Comparison of ENCODE assay signal across 19 cellular contexts in the genomic region with DNA sequence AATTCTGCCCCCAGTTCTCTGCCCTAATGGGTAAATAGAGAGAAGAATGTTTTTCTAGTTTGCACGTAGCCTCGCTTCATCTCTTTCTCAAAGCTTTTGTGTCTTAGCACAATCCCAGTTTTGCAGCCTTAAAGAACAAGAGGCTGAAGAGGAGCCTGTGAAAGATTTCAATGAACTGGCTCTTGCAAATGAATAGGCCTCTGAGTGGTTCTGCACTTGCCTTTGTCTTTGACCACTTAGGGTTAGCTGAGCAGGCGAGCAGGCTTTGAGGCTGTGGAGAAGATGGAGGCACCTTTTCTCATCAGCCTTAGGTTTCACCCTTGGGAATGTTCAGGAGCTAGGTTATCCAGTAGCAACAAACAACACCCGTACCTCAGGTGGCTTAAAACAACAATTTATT.
"Had no signal": no experiment of that assay in that cellular context is flagged by ENCODE, and none has a peak within 500 bp of the region (broad histone marks: within the 10 kb centered on the region; RNA-seq: fewer than 3 reads in every experiment).

No MANE protein-coding gene starts in this region.

- H3K27ac ChIP-seq: coronary artery, prostate gland, right lobe of liver, tibial nerve had no signal

- H3K9me3 ChIP-seq: prostate gland, right lobe of liver, tibial nerve had no signal

- DNase-seq: activated B cell treated with CpG ODN at 0.5 μM for 24 hours; activated CD4-positive, alpha-beta T cell treated with anti-CD3 and anti-CD28 coated beads, Interleukin-2, amount 10 ng/mL, durations not matched to agents 7 days and 5 days; activated CD8-positive, alpha-beta memory T cell treated with anti-CD3 and anti-CD28 coated beads for 24 hours; activated naive CD4-positive, alpha-beta T cell treated with anti-CD3 and anti-CD28 coated beads for 36 hours; central memory CD4-positive, alpha-beta T cell; effector CD4-positive, alpha-beta T cell; foreskin melanocyte; immature natural killer cell; left cardiac atrium; naive B cell; occipital lobe; right lobe of liver; T-helper 17 cell had no signal

- H3K4me3 ChIP-seq: coronary artery, lung, prostate gland, right lobe of liver, tibial nerve had no signal

- H3K36me3 ChIP-seq: prostate gland, right lobe of liver, tibial nerve had no signal

- H3K4me1 ChIP-seq: prostate gland, right lobe of liver, tibial nerve had no signal

- ATAC-seq: activated T-helper 17 cell treated with anti-CD3 and anti-CD28 coated beads, Interleukin-2, amount 50 U/mL, for 72 hours; left cardiac atrium; right lobe of liver; stimulated activated memory B cell treated with anti-CD40 and anti-IgM and Interleukin-4, amounts not matched to agents 10 μg/mL and 1 μg/mL and 100 μg/mL, for 72 hours; T-helper 17 cell had no signal

- H3K27me3 ChIP-seq: right lobe of liver, tibial nerve had no signal
